ENCODE assay signal across 27 cellular contexts in genomic region chr21:31084689-31085088, GRCh38. TPM values are rescaled to one million over a fixed set of nuclear protein-coding genes. Genes with fewer than 3 reads are reported as not detected.
DNase-seq lines count a peak whose midpoint lies in the region; ATAC-seq, FAIRE-seq and TF ChIP-seq lines count a peak whose summit lies in the region.
"Had no signal": no experiment of that assay in that cellular context is flagged by ENCODE, and none has a peak within 500 bp of the region (broad histone marks: within the 10 kb centered on the region; RNA-seq: fewer than 3 reads in every experiment).

No MANE protein-coding gene starts in this region.

- no peak overlapping the region for H3K56ac ChIP-seq in H1 (replicated peaks; ENCODE audit: insufficient read length, low read depth, low read length)

- WGBS in H1 (ENCODE audit: extremely low coverage in 1 of 2, insufficient coverage in 1 of 2, insufficient read length in 1 of 2, insufficient replicate concordance in 2 of 2, low coverage in 1 of 2, low lambda C conversion rate in 2 of 2, missing lambda C conversion rate in 1 of 2), 2 experiments, result 92% methylated on average over 6 of the region's 6 CpGs; no CpG with 5 or more reads in 1 of the 2 experiments
- WGBS in liver, result 40% methylated on average over 6 of the region's 6 CpGs

- H4K20me1 ChIP-seq in H1 (replicated peaks in 1 of 2; ENCODE audit: control insufficient read depth in 1 of 2, insufficient read depth in 2 of 2, low read length in 2 of 2) (no peaks in the 10 kb centered on the region), PC-9 (ENCODE audit: insufficient read depth) (no peaks in the 10 kb centered on the region)
- H4K20me1 ChIP-seq: BLaER1 had no signal

- H3K18ac ChIP-seq in H1 (ENCODE audit: extremely low read depth, low read length), result no peak overlapping the region

- H3K4ac ChIP-seq in H1 (replicated peaks; ENCODE audit: insufficient read length, low read depth, low read length), result no peak overlapping the region

- TF ChIP-seq POLR2A in H1 (IDR thresholded peaks at IDR 0.05; ENCODE audit: control extremely low read depth in 1 of 2, low read depth in 2 of 2, low read length in 2 of 2), result no peak

- no peaks in the 10 kb centered on the region for H3K9me2 ChIP-seq in PC-9 (ENCODE audit: insufficient read depth)

- H4K91ac ChIP-seq in H1 (replicated peaks; ENCODE audit: insufficient read length, low read length), result no peak overlapping the region

- H3K23me2 ChIP-seq in H1 (ENCODE audit: low read depth, low read length), result no peaks in the 10 kb centered on the region; the same call in 1 of the 2 replicates

- no peak overlapping the region for H3K4me2 ChIP-seq in H1 (ENCODE audit: insufficient read depth in 1 of 2, low read depth in 2 of 2, low read length in 2 of 2)
- no peak overlapping the region for H3K4me2 ChIP-seq in PC-9
- H3K4me2 ChIP-seq: BLaER1 had no signal

- no peak overlapping the region for H2BK120ac ChIP-seq in H1 (replicated peaks; ENCODE audit: low read depth, low read length)

- H3K4me1 ChIP-seq in H1 (replicated peaks in 1 of 4; ENCODE audit: control insufficient read depth in 3 of 4, insufficient read depth in 4 of 4, low read length in 3 of 4) (no peaks in the 10 kb centered on the region), liver (ENCODE audit: control insufficient read depth in 4 of 4, insufficient read depth in 4 of 4, low read length in 3 of 4) (no peaks in the 10 kb centered on the region), PC-9 (replicated peaks; ENCODE audit: insufficient read depth) (no peaks in the 10 kb centered on the region)
- H3K4me1 ChIP-seq: BE2C, BLaER1, Caco-2 had no signal

- H3K14ac ChIP-seq in H1 (ENCODE audit: insufficient read length), result no peak overlapping the region

- TF ChIP-seq RAD21 in H1 (IDR thresholded peaks at IDR 0.05 in 1 of 2, conservative IDR thresholded peaks at IDR 0.05 in 1 of 2; ENCODE audit: low read depth in 2 of 2, low read length in 2 of 2) (no peak), liver (IDR thresholded peaks at IDR 0.05) (no peak)

- H2AFZ ChIP-seq in H1 (ENCODE audit: low read length) (peak overlapping the region; percentile 20; the same call in 1 of the 2 replicates), PC-9 (no peak overlapping the region)

- no TSS peak for BruUV-seq in PC-9 (replicated peaks; lab: Mats Ljungman, UMichigan)

- H2BK5ac ChIP-seq in H1 (ENCODE audit: low read depth, low read length), result no peak overlapping the region

- H3K79me2 ChIP-seq in H1 (ENCODE audit: control insufficient read depth in 1 of 2, insufficient read depth in 2 of 2, low read length in 2 of 2) (no peaks in the 10 kb centered on the region), PC-9 (ENCODE audit: low read depth) (no peaks in the 10 kb centered on the region)

- ATAC-seq in left lobe of liver, result peak; percentile 33
- ATAC-seq in GM21786 (IDR thresholded peaks at IDR 0.05; ENCODE audit: unreplicated experiment), result no peak
- ATAC-seq in activated CD4-positive, CD25-positive, alpha-beta regulatory T cell treated with anti-CD3 and anti-CD28 coated beads, Interleukin-2, amount 50 U/mL, for 24 hours, result no peak
- ATAC-seq: CD8-positive, alpha-beta T cell had no signal

- no peak overlapping the region for H3K4me3 ChIP-seq in coronary artery
- H3K4me3 ChIP-seq in H1 (ENCODE audit: extremely low read depth in 1 of 4, insufficient read depth in 2 of 4, low read depth in 3 of 4, low read length in 4 of 4), result no peak overlapping the region
- H3K4me3 ChIP-seq in liver (ENCODE audit: low read depth in 1 of 3, low read length in 3 of 3), result no peak overlapping the region
- no peak overlapping the region for H3K4me3 ChIP-seq in PC-9
- H3K4me3 ChIP-seq: BLaER1 had no signal

- intact Hi-C loops in PC-9 (cut with micrococcal nuclease; ENCODE audit: unreplicated experiment), result loop anchor here (5.0 to 10.0 kb wide), 2 partner anchors 247 to 1040 kb away; no protein-coding TSS in a partner anchor

- H3K9me3 ChIP-seq in H1 (ENCODE audit: insufficient read depth in 2 of 2, low read depth in 1 of 2, low read length in 1 of 2) (peaks cover 0 to 5% of the 10 kb centered on the region in 2 experiments; a peak in 1 of 4 replicates), liver (ENCODE audit: control insufficient read depth in 4 of 4, low read length in 3 of 4) (no peaks in the 10 kb centered on the region), PC-9 (ENCODE audit: insufficient read depth, low read depth) (no peaks in the 10 kb centered on the region)
- H3K9me3 ChIP-seq: BE2C, Caco-2 had no signal

- H3K9ac ChIP-seq in H1 (replicated peaks in 1 of 4; ENCODE audit: extremely low read depth in 1 of 4, low read depth in 3 of 4, low read length in 3 of 4) (no peak overlapping the region; a peak in 1 of 7 replicates), liver (ENCODE audit: low read depth in 1 of 2, low read length in 2 of 2) (no peak overlapping the region)
- H3K9ac ChIP-seq: BLaER1 had no signal

- H3K4me3 Mint-ChIP-seq in chondrocyte (ENCODE audit: unreplicated experiment), result no peak overlapping the region
- H3K4me3 Mint-ChIP-seq: CD4-positive, alpha-beta T cell; CD8-positive, alpha-beta T cell had no signal

- H3F3A ChIP-seq in PC-9 (ENCODE audit: insufficient read depth, low read depth), result no peaks in the 10 kb centered on the region

- H3K27me3 ChIP-seq in H1 (replicated peaks in 1 of 4; ENCODE audit: control insufficient read depth in 3 of 4, extremely low read depth in 1 of 4, insufficient read depth in 3 of 4, low read length in 3 of 4), result no peaks in the 10 kb centered on the region
- H3K27me3 ChIP-seq in liver (ENCODE audit: control insufficient read depth in 4 of 4, insufficient read depth in 4 of 4, low read length in 3 of 4), result no peaks in the 10 kb centered on the region
- peaks cover 39% of the 10 kb centered on the region for H3K27me3 ChIP-seq in PC-9 (ENCODE audit: insufficient read depth, low read depth)
- H3K27me3 ChIP-seq: BE2C, BLaER1 had no signal

- H4K5ac ChIP-seq in H1 (ENCODE audit: insufficient read length, low read depth, low read length), result no peak overlapping the region

- no peak overlapping the region for H3K23ac ChIP-seq in H1 (ENCODE audit: insufficient read length)

- no peak overlapping the region for H2BK12ac ChIP-seq in H1 (ENCODE audit: low read depth, low read length)

- no peak for FAIRE-seq in H1 (lab: Jason Lieb, UNC)
- FAIRE-seq: A204.1, D721Med, G401.6, GM12891, GM19239 had no signal

- no peaks in the 10 kb centered on the region for H3K79me1 ChIP-seq in H1 (ENCODE audit: low read depth, low read length)

- no peak overlapping the region for H4K8ac ChIP-seq in H1 (ENCODE audit: extremely low read depth, insufficient read depth, low read length)

- TF ChIP-seq CTCF in coronary artery (IDR thresholded peaks at IDR 0.05), result no peak
- no peak for TF ChIP-seq CTCF in H1 (IDR thresholded peaks at IDR 0.05; ENCODE audit: control extremely low read depth in 1 of 3, insufficient read depth in 1 of 3, low read depth in 1 of 3, low read length in 3 of 3)
- TF ChIP-seq CTCF in liver (IDR thresholded peaks at IDR 0.05; ENCODE audit: low read depth, low read length, missing input control), result no peak
- no peak for TF ChIP-seq CTCF in chondrocyte (IDR thresholded peaks at IDR 0.05)
- TF ChIP-seq CTCF in PC-9 (conservative IDR thresholded peaks at IDR 0.05), result no peak

- H3K4me1 Mint-ChIP-seq in chondrocyte (ENCODE audit: low read depth), result peaks cover 4% of the 10 kb centered on the region

- no peaks in the 10 kb centered on the region for H3K36me3 Mint-ChIP-seq in chondrocyte (ENCODE audit: low read depth)
- H3K36me3 Mint-ChIP-seq: CD14-positive monocyte; CD8-positive, alpha-beta T cell had no signal

- POLR2A ChIA-PET in H1 (lab: Charles Lee; ENCODE audit: partially characterized antibody) (interaction anchor here (0.6 kb wide), 1 partner anchor 25 kb away, joined by 4 read pairs; no protein-coding TSS in a partner anchor), PC-9 (lab: Charles Lee; ENCODE audit: unreplicated experiment) (no interaction called here)

- H3K36me3 ChIP-seq in H1 (ENCODE audit: control insufficient read depth in 2 of 4, insufficient read depth in 4 of 4, low read length in 3 of 4) (no peaks in the 10 kb centered on the region), liver (ENCODE audit: control insufficient read depth in 4 of 4, insufficient read depth in 3 of 4, low read depth in 1 of 4, low read length in 3 of 4) (no peaks in the 10 kb centered on the region), PC-9 (ENCODE audit: low read depth) (no peaks in the 10 kb centered on the region)
- H3K36me3 ChIP-seq: BE2C, BLaER1 had no signal

- CTCF ChIA-PET in H1 (lab: Charles Lee; ENCODE audit: partially characterized antibody) (interaction anchor here (0.7 to 4.0 kb wide), 10 partner anchors 8 to 641 kb away, joined by 3 to 26 read pairs (median 3); no protein-coding TSS in a partner anchor), PC-9 (lab: Charles Lee) (no interaction called here)

- no peak overlapping the region for H2BK15ac ChIP-seq in H1 (ENCODE audit: low read length)

- no peak for TF ChIP-seq EP300 in H1 (IDR thresholded peaks at IDR 0.05; ENCODE audit: borderline replicate concordance in 1 of 2, low read depth in 2 of 2, low read length in 2 of 2)

- DNase-seq in coronary artery (ENCODE audit: low spot score), result peak; percentile 12
- no peak for DNase-seq in H1 (ENCODE audit: low read depth in 1 of 2, low spot score in 2 of 2)
- DNase-seq in left lobe of liver (ENCODE audit: low spot score), result no peak
- no peak for DNase-seq in chondrocyte (ENCODE audit: low spot score)
- DNase-seq in PC-9, result no peak
- DNase-seq: 8988T; ACHN; BE2C; C1 segment of cervical spinal cord; Caco-2; Calu3; CD4-positive, alpha-beta T cell; CD8-positive, alpha-beta T cell; DMS79 treated with DMSO at 0.1 percent for 48 hours; GF-D8 had no signal

- H3K27ac ChIP-seq in coronary artery (no peak overlapping the region), H1 (ENCODE audit: low read depth, low read length) (no peak overlapping the region), liver (ENCODE audit: low read depth in 1 of 2, low read length in 2 of 2) (no peak overlapping the region), PC-9 (no peak overlapping the region)
- H3K27ac ChIP-seq: BLaER1 had no signal

- no peak overlapping the region for H3K27ac Mint-ChIP-seq in chondrocyte (ENCODE audit: unreplicated experiment)
- H3K27ac Mint-ChIP-seq: CD14-positive monocyte; CD4-positive, alpha-beta T cell; CD8-positive, alpha-beta T cell had no signal

- H3K27me3 Mint-ChIP-seq in chondrocyte (ENCODE audit: low read depth), result peaks cover 1% of the 10 kb centered on the region
- H3K27me3 Mint-ChIP-seq: CD4-positive, alpha-beta T cell had no signal

- no peak overlapping the region for H2AK5ac ChIP-seq in H1 (ENCODE audit: low read depth, low read length)

- no peaks in the 10 kb centered on the region for H3K9me3 Mint-ChIP-seq in chondrocyte (ENCODE audit: low read depth)
- H3K9me3 Mint-ChIP-seq: CD4-positive, alpha-beta T cell; CD8-positive, alpha-beta T cell had no signal

- H2BK20ac ChIP-seq in H1 (ENCODE audit: low read length), result no peak overlapping the region

RNA-seq across cellular contexts. Expression of gene KRTAP19-8, which starts 46.4 kb away (rescaled TPM):
- total RNA-seq in H1 (2021; fragmentation: NEBNext Ultra II Directional; extraction: Animal tissue kit (Norgen Biotek cat#: 25700)), result not detected in 2 replicates
- not detected in 2 replicates for polyA plus RNA-seq in H1 (2011; rRNA removed)
- polyA plus RNA-seq in H1 (2011; cell fraction: cytosol; rRNA removed), result not detected
- polyA plus RNA-seq in H1 (2011; cell fraction: nucleus; rRNA removed), result not detected
- not detected in 4 replicates for polyA plus RNA-seq in H1 (2012, experiment 1 of 2)
- polyA plus RNA-seq in H1 (2012, experiment 2 of 2), result not detected
- not detected for polyA plus RNA-seq in H1 (2013, experiment 1 of 2)
- polyA plus RNA-seq in H1 (2013, experiment 2 of 2), result not detected
- polyA minus RNA-seq in H1 (2011; rRNA and poly(A)+ RNA removed), result not detected in 2 replicates
- polyA minus RNA-seq in H1 (2011; cell fraction: cytosol; rRNA and poly(A)+ RNA removed), result not detected
- not detected for polyA minus RNA-seq in H1 (2011; cell fraction: nucleus; rRNA and poly(A)+ RNA removed)
- total RNA-seq in left lobe of liver, result not detected
- not detected for total RNA-seq in liver
- not detected for polyA plus RNA-seq in liver
- total RNA-seq in chondrocyte, result not detected in 3 replicates
- total RNA-seq in PC-9 (2021), result not detected in 2 replicates
- total RNA-seq: A673; Caco-2; Calu3; CD4-positive, alpha-beta T cell; CD8-positive, alpha-beta T cell had no signal
- polyA plus RNA-seq: AG04450, CD14-positive monocyte had no signal
